Comparison of ENCODE assay signal across 11 cellular contexts in the genomic region with DNA sequence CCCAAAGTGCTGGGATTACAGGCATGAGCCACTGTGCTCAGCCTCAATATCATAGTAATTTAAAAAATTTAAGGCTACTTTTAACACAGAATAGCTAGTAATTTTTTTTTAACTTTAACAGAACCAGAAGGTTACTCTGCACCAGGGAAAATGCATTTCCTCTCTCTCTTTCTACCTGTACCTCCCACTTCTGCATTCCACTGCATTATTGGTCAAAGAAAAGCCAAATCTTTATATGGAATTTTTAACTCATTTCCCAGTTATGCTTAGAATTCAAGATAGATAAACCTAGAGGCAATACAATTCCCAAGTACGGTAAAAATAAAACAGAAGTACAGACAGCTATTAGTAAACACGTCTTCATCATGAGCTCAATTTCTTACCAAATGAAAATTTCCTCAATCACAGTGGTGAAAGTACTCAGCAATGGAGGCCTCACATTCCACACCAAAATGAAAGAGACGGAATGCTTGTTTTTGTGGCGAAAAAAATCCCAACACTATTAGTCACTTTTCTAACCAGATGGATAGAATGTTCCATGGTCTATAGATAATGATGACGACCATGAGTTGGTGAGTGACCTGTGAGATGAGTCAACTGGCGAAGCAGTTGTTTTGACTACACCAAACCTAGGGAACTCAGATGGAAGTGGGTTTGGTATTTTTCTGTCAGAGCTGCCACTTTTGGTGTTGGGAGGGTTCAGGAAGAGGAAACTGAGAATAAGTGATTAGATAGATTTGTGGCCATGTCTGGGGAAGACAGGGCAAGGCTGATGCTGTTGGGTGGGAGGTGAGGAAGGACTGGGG.
DNase-seq lines count a peak whose midpoint lies in the region; ATAC-seq and TF ChIP-seq lines count a peak whose summit lies in the region.
"Had no signal": no experiment of that assay in that cellular context is flagged by ENCODE, and none has a peak within 500 bp of the region (broad histone marks: within the 10 kb centered on the region; RNA-seq: fewer than 3 reads in every experiment).

No MANE protein-coding gene starts in this region.

- no peaks in the 10 kb centered on the region for H3K4me1 ChIP-seq in smooth muscle cell (ENCODE audit: low read depth)

- peak overlapping the region; percentile 98 for H3K27ac ChIP-seq in smooth muscle cell (ENCODE audit: low read depth)
- H3K27ac ChIP-seq: VCaP had no signal

- H3F3A ChIP-seq in smooth muscle cell (ENCODE audit: low read depth) = peaks cover 19% of the 10 kb centered on the region

- H3K4me3 ChIP-seq in fibroblast of mammary gland (ENCODE audit: control insufficient read depth, low read depth, low read length) = no peak overlapping the region
- H3K4me3 ChIP-seq in smooth muscle cell = no peak overlapping the region

- peak; percentile 60 for ATAC-seq in GM21786 (IDR thresholded peaks at IDR 0.05; ENCODE audit: unreplicated experiment)

- no peaks in the 10 kb centered on the region for H3K36me3 ChIP-seq in smooth muscle cell (ENCODE audit: low read depth)

- H3K79me2 ChIP-seq in smooth muscle cell (ENCODE audit: low read depth) = no peaks in the 10 kb centered on the region

- H3K9me3 Mint-ChIP-seq in immature natural killer cell = no peaks in the 10 kb centered on the region
- H3K9me3 Mint-ChIP-seq: memory B cell had no signal

- no peaks in the 10 kb centered on the region for H4K20me1 ChIP-seq in smooth muscle cell (ENCODE audit: low read depth)

- peak overlapping the region; percentile 72 for H3K4me2 ChIP-seq in smooth muscle cell

- H3K9ac ChIP-seq in smooth muscle cell (ENCODE audit: low read depth) = peak overlapping the region; percentile 72

- DNase-seq in RKO (ENCODE audit: low spot score) = peak; percentile 72
- peak; percentile 99 for DNase-seq in fibroblast of mammary gland (ENCODE audit: low read depth)
- DNase-seq in smooth muscle cell (lab: John Stamatoyannopoulos, UW; ENCODE audit: unreplicated experiment) = no peak
- DNase-seq in NCI-H1092 treated with DMSO at 0.1 percent for 48 hours (lab: John Stamatoyannopoulos, UW) = no peak
- DNase-seq in activated T-cell treated with anti-CD3 and anti-CD28 coated beads, Interleukin-2, amount 50 U/mL, for 48 hours = no peak
- no peak for DNase-seq in immature natural killer cell
- DNase-seq in activated CD4-positive, alpha-beta T cell treated with anti-CD3 and anti-CD28 coated beads for 1 hour = no peak
- DNase-seq: NCI-H2171 had no signal

- H2AFZ ChIP-seq in smooth muscle cell (ENCODE audit: low read depth) = peak overlapping the region; percentile 22

- peaks cover 0 to 4% (median 2%) of the 10 kb centered on the region in 3 donors for H3K27me3 Mint-ChIP-seq in immature natural killer cell (ENCODE audit: low read depth in 3 of 3)
- H3K27me3 Mint-ChIP-seq: memory B cell had no signal

- WGBS in smooth muscle cell (ENCODE audit: low lambda C conversion rate) = 4% methylated on average over 6 of the region's 6 CpGs

- H3K27ac Mint-ChIP-seq in immature natural killer cell = no peak overlapping the region
- H3K27ac Mint-ChIP-seq: memory B cell had no signal

- no peaks in the 10 kb centered on the region for H3K36me3 Mint-ChIP-seq in immature natural killer cell
- H3K36me3 Mint-ChIP-seq: memory B cell had no signal

- TF ChIP-seq CTCF in fibroblast of mammary gland (conservative IDR thresholded peaks at IDR 0.05; ENCODE audit: control insufficient read depth, insufficient read depth, low read depth, low read length) (no peak), smooth muscle cell (IDR thresholded peaks at IDR 0.05; ENCODE audit: borderline replicate concordance, insufficient read depth, poor library complexity, severe bottlenecking) (no peak)

- no peaks in the 10 kb centered on the region for H3K4me1 Mint-ChIP-seq in immature natural killer cell

- no peak overlapping the region for H3K4me3 Mint-ChIP-seq in immature natural killer cell
- H3K4me3 Mint-ChIP-seq: memory B cell had no signal

- no peaks in the 10 kb centered on the region for H3K27me3 ChIP-seq in smooth muscle cell (ENCODE audit: low read depth)

- H3K9me3 ChIP-seq in smooth muscle cell (replicated peaks; ENCODE audit: low read depth) = no peaks in the 10 kb centered on the region

Comparison
In these comparisons a context has a peak if more than half of its experiments do, and no peak if none do; other contexts are left out.
1. DNase-seq: peak in RKO (single experiment) and fibroblast of mammary gland (single experiment); none in smooth muscle cell (single experiment), NCI-H1092 treated with DMSO at 0.1 percent for 48 hours (single experiment), activated T-cell treated with anti-CD3 and anti-CD28 coated beads, Interleukin-2, amount 50 U/mL, for 48 hours (0 of 2), immature natural killer cell (0 of 3) and activated CD4-positive, alpha-beta T cell treated with anti-CD3 and anti-CD28 coated beads for 1 hour (single experiment).